Comparison of ENCODE assay signal across 33 cellular contexts in the genomic region with DNA sequence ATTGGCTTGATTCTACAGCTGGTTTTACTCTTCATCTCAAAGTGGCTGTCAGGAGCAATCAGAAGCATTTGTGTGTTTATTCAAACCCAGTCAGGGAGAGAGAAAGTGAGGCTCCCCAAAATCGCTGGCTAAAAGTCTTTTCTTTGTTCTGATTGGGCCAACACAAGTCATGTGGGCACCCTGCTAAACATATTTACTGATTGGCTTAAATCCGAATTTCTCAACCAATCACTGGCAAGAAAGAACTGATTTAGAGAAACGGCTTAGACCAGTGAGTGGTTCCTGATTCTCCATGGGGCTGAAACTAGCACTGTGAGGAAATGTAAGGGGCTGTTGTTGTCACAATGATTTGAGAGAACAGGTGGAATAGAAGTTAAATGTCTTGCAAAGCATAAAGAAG.
"Had no signal": no experiment of that assay in that cellular context is flagged by ENCODE, and none has a peak within 500 bp of the region (broad histone marks: within the 10 kb centered on the region; RNA-seq: fewer than 3 reads in every experiment).

No MANE protein-coding gene starts in this region.

- H3K27ac Mint-ChIP-seq: activated B cell treated with CpG ODN at 0.5 μM for 24 hours; activated CD4-positive, alpha-beta memory T cell treated with anti-CD3 and anti-CD28 coated beads for 36 hours; activated CD4-positive, alpha-beta T cell treated with anti-CD3 and anti-CD28 coated beads, Interleukin-2, amount 10 ng/mL, durations not matched to agents 24 days and 14 days; activated CD8-positive, alpha-beta T cell treated with anti-CD3 and anti-CD28 coated beads for 36 hours; activated naive CD4-positive, alpha-beta T cell treated with anti-CD3 and anti-CD28 coated beads for 36 hours; activated naive CD4-positive, alpha-beta T cell treated with anti-CD3 and anti-CD28 coated beads, Interleukin-2, amount 50 U/mL, for 72 hours; activated naive CD8-positive, alpha-beta T cell treated with anti-CD3 and anti-CD28 coated beads for 36 hours; activated T-cell treated with anti-CD3 and anti-CD28 coated beads, Interleukin-2, amount 50 U/mL, for 72 hours; activated T-helper 1 cell treated with anti-CD3 and anti-CD28 coated beads, Interleukin-12 subunit alpha, Interleukin-12 subunit beta, Interleukin-2, Interleukin-4 antibody, amounts not matched to agents 30 ng/mL and 10 ng/mL and 1 ng/mL, durations not matched to agents 14 hours and 24 hours and 36 hours; activated T-helper 17 cell treated with anti-CD3 and anti-CD28 coated beads, Interleukin-2, amount 50 U/mL, for 72 hours; T-helper 2 cell treated with Interferon-gamma antibody and Interleukin-4, amounts not matched to agents 5 μg/mL and 100 μg/mL, for 36 hours had no signal

- H3K4me3 ChIP-seq: adrenal gland, body of pancreas, breast epithelium had no signal

- H3K4me1 Mint-ChIP-seq: activated B cell treated with CpG ODN at 0.5 μM for 24 hours; activated CD4-positive, alpha-beta T cell treated with anti-CD3 and anti-CD28 coated beads, Interleukin-2, amount 10 ng/mL, durations not matched to agents 24 days and 14 days; activated naive CD8-positive, alpha-beta T cell treated with anti-CD3 and anti-CD28 coated beads for 36 hours; activated T-helper 17 cell treated with anti-CD3 and anti-CD28 coated beads, Interleukin-2, amount 50 U/mL, for 72 hours had no signal

- H3K27me3 ChIP-seq: adrenal gland, body of pancreas, brain microvascular endothelial cell, breast epithelium had no signal

- H3K27ac ChIP-seq: adrenal gland, body of pancreas, brain microvascular endothelial cell, breast epithelium, VCaP had no signal

- ATAC-seq: activated CD8-positive, alpha-beta T cell treated with anti-CD3 and anti-CD28 coated beads for 36 hours; activated naive CD4-positive, alpha-beta T cell treated with anti-CD3 and anti-CD28 coated beads, Interleukin-2, amount 50 U/mL, for 72 hours; activated T-cell treated with anti-CD3 and anti-CD28 coated beads, Interleukin-2, amount 50 U/mL, for 4 hours; activated T-cell treated with anti-CD3 and anti-CD28 coated beads, Interleukin-2, amount 50 U/mL, for 72 hours; activated T-helper 17 cell treated with anti-CD3 and anti-CD28 coated beads, Interleukin-2, amount 50 U/mL, for 72 hours; body of pancreas had no signal

- H3K36me3 ChIP-seq: adrenal gland, brain microvascular endothelial cell, breast epithelium had no signal

- H3K4me3 Mint-ChIP-seq: activated B cell treated with CpG ODN at 0.5 μM for 24 hours; activated CD4-positive, alpha-beta memory T cell treated with anti-CD3 and anti-CD28 coated beads for 36 hours; activated CD4-positive, alpha-beta T cell treated with anti-CD3 and anti-CD28 coated beads, Interleukin-2, amount 10 ng/mL, durations not matched to agents 24 days and 14 days; activated CD8-positive, alpha-beta T cell treated with anti-CD3 and anti-CD28 coated beads for 36 hours; activated naive CD4-positive, alpha-beta T cell treated with anti-CD3 and anti-CD28 coated beads for 36 hours; activated naive CD8-positive, alpha-beta T cell treated with anti-CD3 and anti-CD28 coated beads for 36 hours; activated T-cell treated with anti-CD3 and anti-CD28 coated beads, Interleukin-2, amount 50 U/mL, for 4 hours; activated T-cell treated with anti-CD3 and anti-CD28 coated beads, Interleukin-2, amount 50 U/mL, for 72 hours; activated T-helper 1 cell treated with anti-CD3 and anti-CD28 coated beads, Interleukin-12 subunit alpha, Interleukin-12 subunit beta, Interleukin-2, Interleukin-4 antibody, amounts not matched to agents 30 ng/mL and 10 ng/mL and 1 ng/mL, durations not matched to agents 14 hours and 24 hours and 36 hours; activated T-helper 17 cell treated with anti-CD3 and anti-CD28 coated beads, Interleukin-2, amount 50 U/mL, for 72 hours; T-helper 2 cell treated with Interferon-gamma antibody and Interleukin-4, amounts not matched to agents 5 μg/mL and 100 μg/mL, for 36 hours had no signal

- H3K36me3 Mint-ChIP-seq: activated CD4-positive, alpha-beta memory T cell treated with anti-CD3 and anti-CD28 coated beads for 36 hours; activated naive CD4-positive, alpha-beta T cell treated with anti-CD3 and anti-CD28 coated beads, Interleukin-2, amount 50 U/mL, for 72 hours; activated naive CD8-positive, alpha-beta T cell treated with anti-CD3 and anti-CD28 coated beads for 36 hours had no signal

- H3K9me3 ChIP-seq: adrenal gland, body of pancreas, breast epithelium had no signal

- H3K9me3 Mint-ChIP-seq: activated CD4-positive, alpha-beta T cell treated with anti-CD3 and anti-CD28 coated beads, Interleukin-2, amount 10 ng/mL, durations not matched to agents 24 days and 14 days; activated CD8-positive, alpha-beta T cell treated with anti-CD3 and anti-CD28 coated beads for 36 hours; activated naive CD4-positive, alpha-beta T cell treated with anti-CD3 and anti-CD28 coated beads for 36 hours; activated naive CD8-positive, alpha-beta T cell treated with anti-CD3 and anti-CD28 coated beads for 36 hours; activated T-cell treated with anti-CD3 and anti-CD28 coated beads, Interleukin-2, amount 50 U/mL, for 72 hours; activated T-helper 1 cell treated with anti-CD3 and anti-CD28 coated beads, Interleukin-12 subunit alpha, Interleukin-12 subunit beta, Interleukin-2, Interleukin-4 antibody, amounts not matched to agents 30 ng/mL and 10 ng/mL and 1 ng/mL, durations not matched to agents 14 hours and 24 hours and 36 hours; T-helper 2 cell treated with Interferon-gamma antibody and Interleukin-4, amounts not matched to agents 5 μg/mL and 100 μg/mL, for 36 hours had no signal

- H3K27me3 Mint-ChIP-seq: activated B cell treated with CpG ODN at 0.5 μM for 24 hours; activated CD4-positive, alpha-beta memory T cell treated with anti-CD3 and anti-CD28 coated beads for 36 hours; activated CD4-positive, alpha-beta T cell treated with anti-CD3 and anti-CD28 coated beads, Interleukin-2, amount 10 ng/mL, durations not matched to agents 24 days and 14 days; activated CD8-positive, alpha-beta T cell treated with anti-CD3 and anti-CD28 coated beads for 36 hours; activated naive CD8-positive, alpha-beta T cell treated with anti-CD3 and anti-CD28 coated beads for 36 hours; activated T-helper 17 cell treated with anti-CD3 and anti-CD28 coated beads, Interleukin-2, amount 50 U/mL, for 72 hours had no signal

- DNase-seq: activated B cell treated with CpG ODN at 0.5 μM for 24 hours; activated CD4-positive, alpha-beta memory T cell treated with anti-CD3 and anti-CD28 coated beads for 36 hours; activated CD4-positive, alpha-beta T cell treated with anti-CD3 and anti-CD28 coated beads for 4 hours; activated CD4-positive, alpha-beta T cell treated with anti-CD3 and anti-CD28 coated beads, Interleukin-2, amount 10 ng/mL, durations not matched to agents 24 days and 14 days; activated CD4-positive, alpha-beta T cell treated with anti-CD3 and anti-CD28 coated beads, Interleukin-2, amount 50 U/mL, for 1 hour; activated CD4-positive, alpha-beta T cell treated with anti-CD3 and anti-CD28 coated beads, Interleukin-2, amount 50 U/mL, for 4 hours; activated CD4-positive, CD25-positive, alpha-beta regulatory T cell treated with anti-CD3 and anti-CD28 coated beads, Interleukin-2, amount 50 U/mL, for 72 hours; activated CD8-positive, alpha-beta memory T cell treated with anti-CD3 and anti-CD28 coated beads, Interleukin-2, amount 50 U/mL, for 4 hours; activated CD8-positive, alpha-beta T cell treated with anti-CD3 and anti-CD28 coated beads for 36 hours; activated effector memory CD4-positive, alpha-beta T cell treated with anti-CD3 and anti-CD28 coated beads, Interleukin-2, amount 50 U/mL, for 16 hours; activated gamma-delta T cell treated with Interleukin-2 at 50 U/mL for 16 hours; activated naive CD4-positive, alpha-beta T cell; activated naive CD4-positive, alpha-beta T cell treated with anti-CD3 and anti-CD28 coated beads for 36 hours; activated naive CD4-positive, alpha-beta T cell treated with anti-CD3 and anti-CD28 coated beads, Interleukin-2, amount 50 U/mL, for 16 hours; activated naive CD8-positive, alpha-beta T cell treated with anti-CD3 and anti-CD28 coated beads for 36 hours; activated T-cell treated with anti-CD3 and anti-CD28 coated beads for 4 hours; activated T-cell treated with anti-CD3 and anti-CD28 coated beads, Interleukin-2, amount 50 U/mL, for 1 hour; activated T-cell treated with anti-CD3 and anti-CD28 coated beads, Interleukin-2, amount 50 U/mL, for 4 hours; activated T-cell treated with anti-CD3 and anti-CD28 coated beads, Interleukin-2, amount 50 U/mL, for 72 hours; adrenal gland; amniotic stem cell; aorta; body of pancreas; brain microvascular endothelial cell; central memory CD4-positive, alpha-beta T cell; T-helper 2 cell; T-helper 9 cell had no signal

- H3K4me1 ChIP-seq: body of pancreas had no signal
